ENCODE assay signal across 11 cellular contexts in genomic region chr20:258963-259362, GRCh38. TPM values are rescaled to one million over a fixed set of nuclear protein-coding genes. Genes with fewer than 3 reads are reported as not detected.
DNase-seq lines count a peak whose midpoint lies in the region; ATAC-seq and TF ChIP-seq lines count a peak whose summit lies in the region.
"Had no signal": no experiment of that assay in that cellular context is flagged by ENCODE, and none has a peak within 500 bp of the region (broad histone marks: within the 10 kb centered on the region; RNA-seq: fewer than 3 reads in every experiment).

No MANE protein-coding gene starts in this region.

- peak; percentile 18 for TF ChIP-seq CTCF in AG04449 (IDR thresholded peaks at IDR 0.05; ENCODE audit: insufficient read depth, low read length, missing control alignments)
- TF ChIP-seq CTCF in esophagus muscularis mucosa (IDR thresholded peaks at IDR 0.05): peak in 1 of 3 experiments; percentile 19

- DNase-seq in AG04449 (ENCODE audit: low read depth, low spot score): no peak
- DNase-seq in GM03348 (ENCODE audit: low spot score): peak; percentile 34
- DNase-seq in NCI-H69 (lab: John Stamatoyannopoulos, UW): peak; percentile 32
- DNase-seq in dermis microvascular lymphatic vessel endothelial cell (ENCODE audit: low read depth in 2 of 2): peak; percentile 38 to 60
- DNase-seq in OCI-M2 (lab: John Stamatoyannopoulos, UW; ENCODE audit: unreplicated experiment): no peak
- DNase-seq in esophagus muscularis mucosa (ENCODE audit: extremely low spot score): no peak
- DNase-seq: trophoblast cell had no signal

- intact Hi-C loops in esophagus muscularis mucosa (cut with DNase I): no loop called here

- TF ChIP-seq EP300 in esophagus muscularis mucosa (IDR thresholded peaks at IDR 0.05): no peak

- H3K4me3 ChIP-seq in AG04449 (ENCODE audit: low read depth, low read length) (no peak overlapping the region), esophagus muscularis mucosa (no peak overlapping the region)
- H3K4me3 ChIP-seq: smooth muscle cell had no signal

- CTCF ChIA-PET in AG04449 (lab: Yijun Ruan, JAX): interaction anchor here (1.0 to 6.3 kb wide), 5 partner anchors 8 to 75 kb away, joined by 3 to 29 read pairs (median 5); no protein-coding TSS in a partner anchor

- no peak for TF ChIP-seq POLR2A in esophagus muscularis mucosa (IDR thresholded peaks at IDR 0.05; ENCODE audit: low read depth)

- H3K9me3 ChIP-seq in esophagus muscularis mucosa: no peaks in the 10 kb centered on the region

- H3K36me3 ChIP-seq in esophagus muscularis mucosa: no peaks in the 10 kb centered on the region

- H3K27me3 ChIP-seq in esophagus muscularis mucosa: peaks cover 0 to 19% (median 0%) of the 10 kb centered on the region in 4 donors

- ATAC-seq in HG02759 (IDR thresholded peaks at IDR 0.05; ENCODE audit: unreplicated experiment): no peak
- no peak for ATAC-seq in GM18861 (IDR thresholded peaks at IDR 0.05; ENCODE audit: unreplicated experiment)

- POLR2A ChIA-PET in AG04449 (lab: Yijun Ruan, JAX): no interaction called here

- 50% methylated on average over 8 of the region's 8 CpGs for WGBS in esophagus muscularis mucosa

- no peaks in the 10 kb centered on the region for H3K4me1 ChIP-seq in esophagus muscularis mucosa

- no peak overlapping the region for H3K27ac ChIP-seq in esophagus muscularis mucosa (replicated peaks in 1 of 4)

RNA-seq across cellular contexts. Expression of gene DEFB132, which starts 1.4 kb away (rescaled TPM):
- total RNA-seq in dermis microvascular lymphatic vessel endothelial cell (not detected in 2 replicates), esophagus muscularis mucosa (not detected)
- total RNA-seq: lower leg skin, smooth muscle cell had no signal

RNA-seq across cellular contexts. Expression of gene C20orf96, which starts 31.6 kb away (rescaled TPM):
- 1.7 and 2.3 TPM in 2 replicates for total RNA-seq in dermis microvascular lymphatic vessel endothelial cell
- total RNA-seq in esophagus muscularis mucosa: 1 to 10 TPM; 1.7 to 2.6 (median 2.3) TPM

RNA-seq across cellular contexts. Expression of gene DEFB129, which starts 31.9 kb away (rescaled TPM):
- total RNA-seq in dermis microvascular lymphatic vessel endothelial cell: not detected in 2 replicates
- not detected for total RNA-seq in esophagus muscularis mucosa
- total RNA-seq: lower leg skin, smooth muscle cell had no signal

RNA-seq across cellular contexts. Expression of gene ZCCHC3, which starts 38.4 kb away (rescaled TPM):
- total RNA-seq in dermis microvascular lymphatic vessel endothelial cell: 15.8 and 18.8 TPM in 2 replicates
- 10 to 100 TPM; 13.3 to 29.9 (median 19.7) TPM for total RNA-seq in esophagus muscularis mucosa

Comparison
In these comparisons a context has a peak if more than half of its experiments do, and no peak if none do; other contexts are left out.
1. DNase-seq: peak in GM03348 (single experiment), NCI-H69 (single experiment) and dermis microvascular lymphatic vessel endothelial cell (2 of 2); none in AG04449 (single experiment), OCI-M2 (single experiment) and esophagus muscularis mucosa (single experiment).